In the genomic region with DNA sequence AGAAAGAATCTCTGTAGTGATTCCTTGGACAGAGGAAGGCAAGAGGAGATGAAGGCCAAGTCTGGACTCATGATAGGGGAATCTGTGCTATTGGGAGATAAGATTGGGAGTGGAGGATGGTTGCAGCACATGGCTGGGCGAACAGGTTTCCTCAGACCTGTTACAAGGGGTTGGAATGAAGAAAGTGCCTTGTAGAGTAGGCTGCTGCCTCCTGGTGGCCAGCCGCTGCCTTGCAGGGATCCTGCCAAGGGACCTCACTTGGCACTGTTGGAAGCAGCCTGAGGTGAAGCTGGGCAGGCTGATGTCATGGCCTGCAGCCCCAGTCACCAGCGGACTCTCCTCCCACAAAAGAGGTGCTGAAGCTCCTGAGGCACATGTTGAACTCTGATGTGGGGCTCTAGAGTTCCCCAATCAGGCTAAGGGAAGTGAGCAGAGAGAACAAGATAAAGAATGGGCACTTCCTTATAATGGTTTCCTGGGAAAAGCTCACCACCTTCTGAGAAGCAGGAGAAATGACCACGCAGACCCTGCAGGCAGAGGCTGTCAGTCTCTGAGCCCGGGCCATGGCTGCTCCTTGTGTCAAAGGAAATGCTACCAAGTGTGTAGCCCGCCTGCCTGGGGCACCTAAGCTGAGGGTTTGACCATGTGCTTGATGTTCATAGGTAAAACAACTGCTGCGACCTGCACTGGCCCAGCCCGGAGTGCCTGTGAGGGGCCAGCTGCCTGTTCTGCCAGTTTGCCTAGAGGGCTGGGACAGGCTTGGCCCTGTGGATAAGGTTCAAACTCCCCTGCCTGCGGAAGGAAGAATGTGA, we compare ENCODE assay signal across 8 cellular contexts. TPM values are rescaled to one million over a fixed set of nuclear protein-coding genes. Genes with fewer than 3 reads are reported as not detected.
DNase-seq lines count a peak whose midpoint lies in the region; ATAC-seq and TF ChIP-seq lines count a peak whose summit lies in the region.

No MANE protein-coding gene starts in this region.

- peak; percentile 40 for ATAC-seq in activated T-helper 17 cell treated with anti-CD3 and anti-CD28 coated beads, Interleukin-2, amount 50 U/mL, for 72 hours (replicated peaks)
- peak; percentile 44 for ATAC-seq in stimulated activated naive CD8-positive, alpha-beta T cell treated with anti-CD3 and anti-CD28 coated beads, Interleukin-15, Interleukin-2, amounts not matched to agents 100 U/mL and 50 U/mL, for 24 hours
- no peak for ATAC-seq in GM19455 (IDR thresholded peaks at IDR 0.05; ENCODE audit: unreplicated experiment)

- DNase-seq in EH (ENCODE audit: low read depth): peak; percentile 77
- peak; percentile 77 for DNase-seq in Jurkat, Clone E6-1 (ENCODE audit: low read depth, low spot score)
- DNase-seq in RPMI7951 (ENCODE audit: low read depth): peak; percentile 76
- DNase-seq in fibroblast of the aortic adventitia (ENCODE audit: low read depth): peak; percentile 87
- DNase-seq in nephron progenitor cell: peak; percentile 92
- DNase-seq in stimulated activated naive CD8-positive, alpha-beta T cell treated with anti-CD3 and anti-CD28 coated beads, Interleukin-15, Interleukin-2, amounts not matched to agents 100 U/mL and 50 U/mL, for 24 hours: peak; percentile 90

- H3K4me3 Mint-ChIP-seq in activated T-helper 17 cell treated with anti-CD3 and anti-CD28 coated beads, Interleukin-2, amount 50 U/mL, for 72 hours: peak overlapping the region; percentile 76
- peak overlapping the region; percentile 69 for H3K4me3 Mint-ChIP-seq in nephron progenitor cell

- no peak overlapping the region for H3K4me3 ChIP-seq in Jurkat, Clone E6-1 (ENCODE audit: low read length)
- no peak overlapping the region for H3K4me3 ChIP-seq in fibroblast of the aortic adventitia (ENCODE audit: low read depth, low read length)

- no peaks in the 10 kb centered on the region for H3K27me3 Mint-ChIP-seq in activated T-helper 17 cell treated with anti-CD3 and anti-CD28 coated beads, Interleukin-2, amount 50 U/mL, for 72 hours
- peaks cover 18% of the 10 kb centered on the region for H3K27me3 Mint-ChIP-seq in nephron progenitor cell (ENCODE audit: low read depth, poor library complexity)

- peak; percentile 99 for TF ChIP-seq CTCF in fibroblast of the aortic adventitia (IDR thresholded peaks at IDR 0.05; ENCODE audit: insufficient read depth, low read length)
- peak; percentile 97 for TF ChIP-seq CTCF in nephron progenitor cell (IDR thresholded peaks at IDR 0.05)

- H3K27ac Mint-ChIP-seq in activated T-helper 17 cell treated with anti-CD3 and anti-CD28 coated beads, Interleukin-2, amount 50 U/mL, for 72 hours: peak overlapping the region; percentile 73
- H3K27ac Mint-ChIP-seq in nephron progenitor cell: no peak overlapping the region

- peaks cover 2% of the 10 kb centered on the region for H3K36me3 Mint-ChIP-seq in activated T-helper 17 cell treated with anti-CD3 and anti-CD28 coated beads, Interleukin-2, amount 50 U/mL, for 72 hours (ENCODE audit: low read depth)
- peaks cover 3% of the 10 kb centered on the region for H3K36me3 Mint-ChIP-seq in nephron progenitor cell (ENCODE audit: low read depth)

- no peaks in the 10 kb centered on the region for H3K9me3 Mint-ChIP-seq in activated T-helper 17 cell treated with anti-CD3 and anti-CD28 coated beads, Interleukin-2, amount 50 U/mL, for 72 hours
- no peaks in the 10 kb centered on the region for H3K9me3 Mint-ChIP-seq in nephron progenitor cell

- H3K4me1 Mint-ChIP-seq in activated T-helper 17 cell treated with anti-CD3 and anti-CD28 coated beads, Interleukin-2, amount 50 U/mL, for 72 hours: peaks cover 28% of the 10 kb centered on the region
- H3K4me1 Mint-ChIP-seq in nephron progenitor cell: peaks cover 40% of the 10 kb centered on the region

RNA-seq across cellular contexts. Expression of gene TEX264, which starts 1.6 kb away (rescaled TPM):
- 54.7 TPM for polyA plus RNA-seq in Jurkat, Clone E6-1 (2012; ENCODE audit: insufficient read depth, insufficient read length)
- total RNA-seq in RPMI7951 (2014; rRNA removed; shearing (Covaris generic)): 67.9 and 70.5 TPM in 2 replicates
- total RNA-seq in activated T-helper 17 cell treated with anti-CD3 and anti-CD28 coated beads, Interleukin-2, amount 50 U/mL, for 72 hours: 10 to 100 TPM; 43.4 to 55.3 TPM
- total RNA-seq in fibroblast of the aortic adventitia (ENCODE audit: low replicate concordance): 20.4 and 38.7 TPM in 2 replicates

RNA-seq across cellular contexts. Expression of gene GRM2, which starts 37.4 kb away (rescaled TPM):
- polyA plus RNA-seq in Jurkat, Clone E6-1 (2012; ENCODE audit: insufficient read depth, insufficient read length): not detected
- 0.10 and 0.12 TPM in 2 replicates for total RNA-seq in RPMI7951 (2014; rRNA removed; shearing (Covaris generic))
- under 1 TPM; 0.45 to 0.73 TPM for total RNA-seq in activated T-helper 17 cell treated with anti-CD3 and anti-CD28 coated beads, Interleukin-2, amount 50 U/mL, for 72 hours
- under 0.01 and 0.25 TPM in 2 replicates for total RNA-seq in fibroblast of the aortic adventitia (ENCODE audit: low replicate concordance)
